In genomic region chr3:104510091-104510860, GRCh38 we compare ENCODE assay signal across 17 cellular contexts.
DNase-seq lines count a peak whose midpoint lies in the region; ATAC-seq, FAIRE-seq and TF ChIP-seq lines count a peak whose summit lies in the region.
"Had no signal": no experiment of that assay in that cellular context is flagged by ENCODE, and none has a peak within 500 bp of the region (broad histone marks: within the 10 kb centered on the region; RNA-seq: fewer than 3 reads in every experiment).

No MANE protein-coding gene starts in this region.

- DNase-seq in SK-N-MC (ENCODE audit: low read depth, low spot score) (peak; percentile 92), memory B cell (ENCODE audit: low spot score in 2 of 2) (no peak), D721Med (ENCODE audit: insufficient read length, low spot score) (no peak), anterior cingulate cortex (lab: John Stamatoyannopoulos, UW) (no peak), NCI-H2081 treated with DMSO at 0.1 percent for 48 hours (lab: John Stamatoyannopoulos, UW) (no peak)
- no peak for DNase-seq in activated T-helper 2 cell treated with anti-CD3 and anti-CD28 coated beads, Interferon-gamma antibody, Interleukin-2, Interleukin-4, amounts not matched to agents 10 μg/mL and 5 μg/mL and 100 μg/mL, durations not matched to agents 14 hours and 24 hours and 36 hours (ENCODE audit: low spot score)
- DNase-seq: activated effector memory CD4-positive, alpha-beta T cell treated with anti-CD3 and anti-CD28 coated beads, Interleukin-2, amount 50 U/mL, for 16 hours; DND-41; GOT3; left ventricle myocardium superior; sigmoid colon; stimulated activated naive CD4-positive, alpha-beta T cell treated with Interleukin-2 at 50 U/mL for 16 hours had no signal

- H3K4me3 ChIP-seq in SK-N-MC: peak overlapping the region; percentile 59
- H3K4me3 ChIP-seq: BLaER1, neural progenitor cell, sigmoid colon had no signal

- H3K9ac ChIP-seq in SK-N-MC (ENCODE audit: insufficient read length): peak overlapping the region; percentile 59
- H3K9ac ChIP-seq: BLaER1, neural progenitor cell had no signal

- intact Hi-C loops in activated T-helper 2 cell treated with anti-CD3 and anti-CD28 coated beads, Interferon-gamma antibody, Interleukin-2, Interleukin-4, amounts not matched to agents 10 μg/mL and 5 μg/mL and 100 μg/mL, durations not matched to agents 14 hours and 24 hours and 36 hours (cut with micrococcal nuclease): no loop called here

- H3K4me1 Mint-ChIP-seq in memory B cell: peaks cover 13% of the 10 kb centered on the region
- H3K4me1 Mint-ChIP-seq in activated T-helper 2 cell treated with anti-CD3 and anti-CD28 coated beads, Interferon-gamma antibody, Interleukin-2, Interleukin-4, amounts not matched to agents 10 μg/mL and 5 μg/mL and 100 μg/mL, durations not matched to agents 14 hours and 24 hours and 36 hours (ENCODE audit: low read depth): no peaks in the 10 kb centered on the region
- H3K4me1 Mint-ChIP-seq: neural progenitor cell had no signal

- H3K36me3 ChIP-seq in SK-N-MC (ENCODE audit: insufficient read depth, low read length): no peaks in the 10 kb centered on the region
- H3K36me3 ChIP-seq: neural progenitor cell, sigmoid colon had no signal

- H3K27me3 Mint-ChIP-seq in memory B cell: no peaks in the 10 kb centered on the region
- no peaks in the 10 kb centered on the region for H3K27me3 Mint-ChIP-seq in activated T-helper 2 cell treated with anti-CD3 and anti-CD28 coated beads, Interferon-gamma antibody, Interleukin-2, Interleukin-4, amounts not matched to agents 10 μg/mL and 5 μg/mL and 100 μg/mL, durations not matched to agents 14 hours and 24 hours and 36 hours (ENCODE audit: low read depth)

- H3K36me3 Mint-ChIP-seq in memory B cell: peaks cover 13% of the 10 kb centered on the region
- no peaks in the 10 kb centered on the region for H3K36me3 Mint-ChIP-seq in activated T-helper 2 cell treated with anti-CD3 and anti-CD28 coated beads, Interferon-gamma antibody, Interleukin-2, Interleukin-4, amounts not matched to agents 10 μg/mL and 5 μg/mL and 100 μg/mL, durations not matched to agents 14 hours and 24 hours and 36 hours (ENCODE audit: low read depth)
- H3K36me3 Mint-ChIP-seq: neural progenitor cell had no signal

- no peak overlapping the region for H3K4me3 Mint-ChIP-seq in memory B cell
- H3K4me3 Mint-ChIP-seq in activated T-helper 2 cell treated with anti-CD3 and anti-CD28 coated beads, Interferon-gamma antibody, Interleukin-2, Interleukin-4, amounts not matched to agents 10 μg/mL and 5 μg/mL and 100 μg/mL, durations not matched to agents 14 hours and 24 hours and 36 hours (ENCODE audit: low read depth): no peak overlapping the region
- H3K4me3 Mint-ChIP-seq: neural progenitor cell had no signal

- ATAC-seq in GM18868 (IDR thresholded peaks at IDR 0.05; ENCODE audit: unreplicated experiment) (peak; percentile 53), HG03432 (IDR thresholded peaks at IDR 0.05; ENCODE audit: unreplicated experiment) (peak; percentile 55), memory B cell (ENCODE audit: low read depth) (no peak)
- ATAC-seq: left ventricle myocardium superior had no signal

- no peak for FAIRE-seq in D721Med (lab: Jason Lieb, UNC)
- FAIRE-seq: GM12892 had no signal

- peak overlapping the region; percentile 50 for H3K27ac Mint-ChIP-seq in memory B cell
- no peak overlapping the region for H3K27ac Mint-ChIP-seq in activated T-helper 2 cell treated with anti-CD3 and anti-CD28 coated beads, Interferon-gamma antibody, Interleukin-2, Interleukin-4, amounts not matched to agents 10 μg/mL and 5 μg/mL and 100 μg/mL, durations not matched to agents 14 hours and 24 hours and 36 hours
- H3K27ac Mint-ChIP-seq: neural progenitor cell had no signal

- no peak for TF ChIP-seq CTCF in D721Med (IDR thresholded peaks at IDR 0.05; ENCODE audit: insufficient read depth, missing control alignments)

- H3K27ac ChIP-seq in SK-N-MC: peak overlapping the region; percentile 87
- H3K27ac ChIP-seq: BLaER1, neural progenitor cell, sigmoid colon had no signal

- H3K9me3 Mint-ChIP-seq in memory B cell: no peaks in the 10 kb centered on the region
- no peaks in the 10 kb centered on the region for H3K9me3 Mint-ChIP-seq in activated T-helper 2 cell treated with anti-CD3 and anti-CD28 coated beads, Interferon-gamma antibody, Interleukin-2, Interleukin-4, amounts not matched to agents 10 μg/mL and 5 μg/mL and 100 μg/mL, durations not matched to agents 14 hours and 24 hours and 36 hours
- H3K9me3 Mint-ChIP-seq: neural progenitor cell had no signal

- H3K9me3 ChIP-seq in SK-N-MC (ENCODE audit: low read depth, low read length): no peaks in the 10 kb centered on the region; the same call in 1 of the 2 replicates
